Comparison of ENCODE assay signal across 16 cellular contexts in genomic region chr5:95949810-95950209, GRCh38. TPM values are rescaled to one million over a fixed set of nuclear protein-coding genes. Genes with fewer than 3 reads are reported as not detected.
A peak's percentile ranks its signal among the peaks of the same experiment; 100 is the strongest.
DNase-seq lines count a peak whose midpoint lies in the region; ATAC-seq and FAIRE-seq lines count a peak whose summit lies in the region.
"Had no signal": no experiment of that assay in that cellular context is flagged by ENCODE, and none has a peak within 500 bp of the region (broad histone marks: within the 10 kb centered on the region; RNA-seq: fewer than 3 reads in every experiment).

No MANE protein-coding gene starts in this region.

- FAIRE-seq in RCC 7860 (lab: Jason Lieb, UNC), result no peak
- FAIRE-seq: TTC549 had no signal

- intact Hi-C loops in activated T-helper 1 cell treated with anti-CD3 and anti-CD28 coated beads, Interleukin-12 subunit alpha, Interleukin-12 subunit beta, Interleukin-2, Interleukin-4 antibody, amounts not matched to agents 30 ng/mL and 10 ng/mL and 1 ng/mL, durations not matched to agents 14 hours and 24 hours and 36 hours (cut with micrococcal nuclease), result loop anchor here (1.0 kb wide), 1 partner anchor 11 kb away; the partner anchor contains the start of gene ELL2

- H3K36me3 Mint-ChIP-seq in activated T-helper 1 cell treated with anti-CD3 and anti-CD28 coated beads, Interleukin-12 subunit alpha, Interleukin-12 subunit beta, Interleukin-2, Interleukin-4 antibody, amounts not matched to agents 30 ng/mL and 10 ng/mL and 1 ng/mL, durations not matched to agents 14 hours and 24 hours and 36 hours (ENCODE audit: low read depth), result peaks cover 41% of the 10 kb centered on the region

- H3K27ac Mint-ChIP-seq in activated T-helper 1 cell treated with anti-CD3 and anti-CD28 coated beads, Interleukin-12 subunit alpha, Interleukin-12 subunit beta, Interleukin-2, Interleukin-4 antibody, amounts not matched to agents 30 ng/mL and 10 ng/mL and 1 ng/mL, durations not matched to agents 14 hours and 24 hours and 36 hours, result no peak overlapping the region
- H3K27ac Mint-ChIP-seq: stimulated activated naive B cell treated with anti-CD40 and anti-IgM and Interleukin-4, amounts not matched to agents 10 μg/mL and 1 μg/mL and 100 μg/mL, for 72 hours had no signal

- DNase-seq in activated T-helper 1 cell treated with anti-CD3 and anti-CD28 coated beads, Interleukin-12 subunit alpha, Interleukin-12 subunit beta, Interleukin-2, Interleukin-4 antibody, amounts not matched to agents 30 ng/mL and 10 ng/mL and 1 ng/mL, durations not matched to agents 14 hours and 24 hours and 36 hours (ENCODE audit: low spot score), result no peak
- DNase-seq in putamen (ENCODE audit: low spot score) (no peak), RCC 7860 (ENCODE audit: low spot score) (no peak), GM03348 (ENCODE audit: low spot score) (no peak), NCI-H2107 (lab: John Stamatoyannopoulos, UW) (no peak)
- DNase-seq: DMS53; NCI-H1417 treated with DMSO at 0.1 percent for 48 hours; PC-9; stimulated activated CD4-positive, alpha-beta T cell treated with anti-CD3 and anti-CD28 coated beads, Interleukin-15, amount 100 ng/mL, for 24 hours; stimulated activated naive B cell treated with anti-CD40 and anti-IgM and Interleukin-4, amounts not matched to agents 10 μg/mL and 1 μg/mL and 100 μg/mL, for 72 hours had no signal

- H3K4me3 Mint-ChIP-seq in activated T-helper 1 cell treated with anti-CD3 and anti-CD28 coated beads, Interleukin-12 subunit alpha, Interleukin-12 subunit beta, Interleukin-2, Interleukin-4 antibody, amounts not matched to agents 30 ng/mL and 10 ng/mL and 1 ng/mL, durations not matched to agents 14 hours and 24 hours and 36 hours, result peak overlapping the region; percentile 24
- H3K4me3 Mint-ChIP-seq: central memory CD8-positive, alpha-beta T cell; neural crest cell; stimulated activated naive B cell treated with anti-CD40 and anti-IgM and Interleukin-4, amounts not matched to agents 10 μg/mL and 1 μg/mL and 100 μg/mL, for 72 hours had no signal

- H3K4me1 Mint-ChIP-seq in activated T-helper 1 cell treated with anti-CD3 and anti-CD28 coated beads, Interleukin-12 subunit alpha, Interleukin-12 subunit beta, Interleukin-2, Interleukin-4 antibody, amounts not matched to agents 30 ng/mL and 10 ng/mL and 1 ng/mL, durations not matched to agents 14 hours and 24 hours and 36 hours (ENCODE audit: low read depth), result peaks cover 73% of the 10 kb centered on the region
- H3K4me1 Mint-ChIP-seq: neural crest cell had no signal

- no peaks in the 10 kb centered on the region for H3K27me3 Mint-ChIP-seq in activated T-helper 1 cell treated with anti-CD3 and anti-CD28 coated beads, Interleukin-12 subunit alpha, Interleukin-12 subunit beta, Interleukin-2, Interleukin-4 antibody, amounts not matched to agents 30 ng/mL and 10 ng/mL and 1 ng/mL, durations not matched to agents 14 hours and 24 hours and 36 hours (ENCODE audit: insufficient read depth)
- H3K27me3 Mint-ChIP-seq: central memory CD8-positive, alpha-beta T cell; stimulated activated naive B cell treated with anti-CD40 and anti-IgM and Interleukin-4, amounts not matched to agents 10 μg/mL and 1 μg/mL and 100 μg/mL, for 72 hours had no signal

- ATAC-seq in GM18861 (IDR thresholded peaks at IDR 0.05; ENCODE audit: unreplicated experiment) (peak; percentile 89), GM21360 (IDR thresholded peaks at IDR 0.05; ENCODE audit: unreplicated experiment) (peak; percentile 56), HG02973 (IDR thresholded peaks at IDR 0.05; ENCODE audit: unreplicated experiment) (peak; percentile 87)
- ATAC-seq: stimulated activated naive B cell treated with anti-CD40 and anti-IgM and Interleukin-4, amounts not matched to agents 10 μg/mL and 1 μg/mL and 100 μg/mL, for 72 hours had no signal

- H3K9me3 Mint-ChIP-seq in activated T-helper 1 cell treated with anti-CD3 and anti-CD28 coated beads, Interleukin-12 subunit alpha, Interleukin-12 subunit beta, Interleukin-2, Interleukin-4 antibody, amounts not matched to agents 30 ng/mL and 10 ng/mL and 1 ng/mL, durations not matched to agents 14 hours and 24 hours and 36 hours, result peaks cover 10% of the 10 kb centered on the region
- H3K9me3 Mint-ChIP-seq: central memory CD8-positive, alpha-beta T cell; stimulated activated naive B cell treated with anti-CD40 and anti-IgM and Interleukin-4, amounts not matched to agents 10 μg/mL and 1 μg/mL and 100 μg/mL, for 72 hours had no signal

RNA-seq across cellular contexts. Expression of gene ELL2, which starts 11.8 kb away (rescaled TPM):
- 93.9 and 97.6 TPM in 2 replicates for total RNA-seq in activated T-helper 1 cell treated with anti-CD3 and anti-CD28 coated beads, Interleukin-12 subunit alpha, Interleukin-12 subunit beta, Interleukin-2, Interleukin-4 antibody, amounts not matched to agents 30 ng/mL and 10 ng/mL and 1 ng/mL, durations not matched to agents 14 hours and 24 hours and 36 hours
